ENCODE assay signal across 11 cellular contexts in the genomic region with DNA sequence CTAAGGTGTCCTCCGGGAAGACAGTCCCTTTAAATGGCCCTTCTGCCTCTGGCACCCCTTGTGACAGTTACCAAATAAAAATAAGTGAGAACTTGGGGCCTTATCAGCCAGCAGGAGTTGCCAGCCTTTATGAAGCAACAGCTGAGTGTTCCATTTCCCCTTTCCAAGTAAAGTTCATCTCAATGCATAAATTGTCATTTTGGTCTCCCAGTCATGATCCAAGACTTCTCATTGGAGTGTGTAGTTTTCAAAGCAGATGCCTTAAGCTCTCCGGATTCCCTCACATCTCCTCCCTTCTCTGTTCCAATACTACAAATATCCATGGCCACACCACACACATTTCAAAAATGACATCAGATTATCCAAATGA. TPM values are rescaled to one million over a fixed set of nuclear protein-coding genes. Genes with fewer than 3 reads are reported as not detected.
DNase-seq lines count a peak whose midpoint lies in the region; ATAC-seq, FAIRE-seq and TF ChIP-seq lines count a peak whose summit lies in the region.
"Had no signal": no experiment of that assay in that cellular context is flagged by ENCODE, and none has a peak within 500 bp of the region (broad histone marks: within the 10 kb centered on the region; RNA-seq: fewer than 3 reads in every experiment).

No MANE protein-coding gene starts in this region.

- no TSS peak for BruUV-seq in HepG2 (replicated peaks; lab: Mats Ljungman, UMichigan)

- in situ Hi-C loops in HepG2 (cut with HindIII; ENCODE audit: extremely low pct_ligation_motif_present, low pct_unique_long_range_greater_than_20kb): no loop called here

- TF ChIP-seq POLR2A in HepG2 (IDR thresholded peaks at IDR 0.05; ENCODE audit: insufficient read depth in 1 of 2, low read depth in 2 of 2, low read length in 2 of 2) (no peak), right lobe of liver (IDR thresholded peaks at IDR 0.05) (no peak), tibial nerve (IDR thresholded peaks at IDR 0.05) (no peak)

- peaks cover 8% of the 10 kb centered on the region for H3K79me2 ChIP-seq in HepG2 (ENCODE audit: insufficient read depth, low read length)

- peaks cover 20% of the 10 kb centered on the region for H3K4me1 Mint-ChIP-seq in glutamatergic neuron (ENCODE audit: low read depth, unreplicated experiment)

- H3K9me3 Mint-ChIP-seq in glutamatergic neuron (ENCODE audit: unreplicated experiment): peaks cover 22% of the 10 kb centered on the region
- H3K9me3 Mint-ChIP-seq: activated naive CD8-positive, alpha-beta T cell treated with anti-CD3 and anti-CD28 coated beads, Interleukin-2, amount 10 ng/mL, durations not matched to agents 7 days and 5 days had no signal

- H3K27ac ChIP-seq in HepG2 (ENCODE audit: extremely low read length, insufficient read depth, low read length): no peak overlapping the region
- H3K27ac ChIP-seq in right lobe of liver: no peak overlapping the region
- H3K27ac ChIP-seq in SJSA1: peak overlapping the region; percentile 90
- H3K27ac ChIP-seq in upper lobe of right lung: peak overlapping the region; percentile 14
- H3K27ac ChIP-seq in tibial nerve: peak overlapping the region in 1 of 4 donors; percentile 89

- TF ChIP-seq CTCF in HepG2 (CRISPR knock-in tag; IDR thresholded peaks at IDR 0.05) (no peak), right lobe of liver (IDR thresholded peaks at IDR 0.05) (no peak), glutamatergic neuron (IDR thresholded peaks at IDR 0.05; ENCODE audit: partially characterized antibody, unreplicated experiment) (no peak), upper lobe of right lung (IDR thresholded peaks at IDR 0.05) (no peak), tibial nerve (IDR thresholded peaks at IDR 0.05) (no peak)

- H3K27ac Mint-ChIP-seq in glutamatergic neuron (ENCODE audit: unreplicated experiment): no peak overlapping the region

- ATAC-seq in HepG2 (no peak), right lobe of liver (no peak), upper lobe of right lung (no peak), esophagus mucosa (no peak)

- H3K27me3 ChIP-seq in HepG2 (ENCODE audit: control insufficient read depth in 1 of 2, insufficient read depth in 2 of 2, low read length in 2 of 2) (peaks cover 3 to 15% of the 10 kb centered on the region in 2 experiments; a peak in 4 of 5 replicates), right lobe of liver (no peaks in the 10 kb centered on the region), SJSA1 (replicated peaks) (no peaks in the 10 kb centered on the region), upper lobe of right lung (no peaks in the 10 kb centered on the region), tibial nerve (no peaks in the 10 kb centered on the region)

- 89% methylated on average over 2 of the region's 2 CpGs for WGBS in HepG2 (ENCODE audit: low lambda C conversion rate)
- 90% methylated on average over 1 of the region's 2 CpGs for WGBS in right lobe of liver (ENCODE audit: insufficient coverage, low coverage, low lambda C conversion rate, missing lambda C conversion rate)
- WGBS in tibial nerve, 2 donors: 71 to 81% methylated on average over 2 of the region's 2 CpGs

- POLR2A ChIA-PET in HepG2 (lab: Yijun Ruan, JAX): no interaction called here

- H3K36me3 ChIP-seq in HepG2 (replicated peaks in 1 of 2; ENCODE audit: control insufficient read depth in 1 of 2, insufficient read depth in 2 of 2, low read length in 2 of 2) (no peaks in the 10 kb centered on the region), right lobe of liver (no peaks in the 10 kb centered on the region), SJSA1 (peaks cover 56% of the 10 kb centered on the region), upper lobe of right lung (no peaks in the 10 kb centered on the region), tibial nerve (no peaks in the 10 kb centered on the region)

- no peak for TF ChIP-seq EP300 in HepG2 (IDR thresholded peaks at IDR 0.05; ENCODE audit: low read depth in 2 of 2, low read length in 2 of 2)
- no peak for TF ChIP-seq EP300 in HepG2 (CRISPR knock-in tag; IDR thresholded peaks at IDR 0.05; ENCODE audit: borderline replicate concordance)
- no peak for TF ChIP-seq EP300 in tibial nerve (IDR thresholded peaks at IDR 0.05)

- no peak for FAIRE-seq in HepG2 (lab: Jason Lieb, UNC)

- H3K4me3 ChIP-seq in HepG2 (replicated peaks in 1 of 3; ENCODE audit: insufficient read depth in 1 of 3, low read depth in 2 of 3, low read length in 3 of 3) (no peak overlapping the region), right lobe of liver (no peak overlapping the region), SJSA1 (peak overlapping the region; percentile 76), upper lobe of right lung (no peak overlapping the region), tibial nerve (peak overlapping the region in 1 of 4 donors; percentile 83)

- no peak for TF ChIP-seq RAD21 in HepG2 (CRISPR knock-in tag; IDR thresholded peaks at IDR 0.05)

- H3K36me3 Mint-ChIP-seq in glutamatergic neuron (ENCODE audit: unreplicated experiment): peaks cover 3% of the 10 kb centered on the region

- DNase-seq in HepG2 (ENCODE audit: low spot score): no peak
- no peak for DNase-seq in right lobe of liver
- no peak for DNase-seq in SJSA1 (ENCODE audit: low read depth in 1 of 2, low spot score in 2 of 2)
- DNase-seq in glutamatergic neuron: no peak
- DNase-seq in upper lobe of right lung: no peak
- no peak for DNase-seq in tibial nerve (ENCODE audit: low spot score in 2 of 2)
- DNase-seq in AG20443 (ENCODE audit: low spot score): no peak
- DNase-seq: activated naive CD8-positive, alpha-beta T cell treated with anti-CD3 and anti-CD28 coated beads, Interleukin-2, amount 10 ng/mL, durations not matched to agents 7 days and 5 days; DND-41; MM.1S had no signal

- H3K9ac ChIP-seq in HepG2 (ENCODE audit: insufficient read depth, low read depth, low read length): no peak overlapping the region

- H2AFZ ChIP-seq in HepG2 (ENCODE audit: low read length): no peak overlapping the region

- H3K4me3 Mint-ChIP-seq in glutamatergic neuron (ENCODE audit: unreplicated experiment): peak overlapping the region; percentile 93

- no peaks in the 10 kb centered on the region for H3K9me3 ChIP-seq in HepG2 (ENCODE audit: low read length)
- no peaks in the 10 kb centered on the region for H3K9me3 ChIP-seq in right lobe of liver
- H3K9me3 ChIP-seq in SJSA1 (replicated peaks): no peaks in the 10 kb centered on the region
- no peaks in the 10 kb centered on the region for H3K9me3 ChIP-seq in upper lobe of right lung
- no peaks in the 10 kb centered on the region for H3K9me3 ChIP-seq in tibial nerve

- peaks cover 34% of the 10 kb centered on the region for H3K4me1 ChIP-seq in HepG2 (ENCODE audit: insufficient read depth, low read length)
- peaks cover 0 to 13% (median 6%) of the 10 kb centered on the region in 4 donors for H3K4me1 ChIP-seq in right lobe of liver
- H3K4me1 ChIP-seq in SJSA1 (replicated peaks): peaks cover 36% of the 10 kb centered on the region
- peaks cover 21% of the 10 kb centered on the region for H3K4me1 ChIP-seq in upper lobe of right lung
- peaks cover 0 to 40% (median 11%) of the 10 kb centered on the region in 4 donors for H3K4me1 ChIP-seq in tibial nerve

- peak overlapping the region; percentile 79 for H3K4me2 ChIP-seq in HepG2 (ENCODE audit: low read depth, low read length)

- H4K20me1 ChIP-seq in HepG2 (ENCODE audit: insufficient read depth, low read length): no peaks in the 10 kb centered on the region

- intact Hi-C loops in HepG2 (cut with micrococcal nuclease; ENCODE audit: unreplicated experiment): loop anchor here (5.0 to 10.0 kb wide), 4 partner anchors 195 to 702 kb away; a partner anchor contains a TSS
- intact Hi-C loops in right lobe of liver (cut with DNase I): no loop called here
- intact Hi-C loops in upper lobe of right lung (cut with DNase I): loop anchor here (10.0 kb wide), 1 partner anchor 212 kb away; no protein-coding TSS in a partner anchor

- CTCF ChIA-PET in HepG2 (lab: Yijun Ruan, JAX; ENCODE audit: low intra/inter-chr PET ratio, low total read pairs): no interaction called here

- peaks cover 27% of the 10 kb centered on the region for H3K27me3 Mint-ChIP-seq in glutamatergic neuron (ENCODE audit: unreplicated experiment)

RNA-seq across cellular contexts. Expression of a gene that starts 4.0 kb away (rescaled TPM):
- 2.6 and 2.8 TPM in 2 replicates for total RNA-seq in HepG2 (2016; rRNA removed; fragmentation: Illumina TruSeq; extraction: Trizol)
- 1.5 and 2.5 TPM in 2 replicates for total RNA-seq in HepG2 (2016; cell fraction: cytosol; rRNA removed; fragmentation: Illumina TruSeq; extraction: Trizol; ENCODE audit: low read depth)
- 2.4 and 2.8 TPM in 2 replicates for total RNA-seq in HepG2 (2016; cell fraction: insoluble cytoplasmic fraction; rRNA removed; fragmentation: Illumina TruSeq; extraction: Trizol)
- 2.2 TPM in 2 replicates for total RNA-seq in HepG2 (2016; cell fraction: membrane; rRNA removed; fragmentation: Illumina TruSeq; extraction: Trizol)
- 5.0 and 8.5 TPM in 2 replicates for total RNA-seq in HepG2 (2016; cell fraction: nucleus; rRNA removed; fragmentation: Illumina TruSeq; extraction: Trizol)
- 2.9 and 3.9 TPM in 2 replicates for polyA plus RNA-seq in HepG2 (2011; rRNA removed)
- 1.6 and 1.7 TPM in 2 replicates for polyA plus RNA-seq in HepG2 (2011; cell fraction: cytosol; rRNA removed)
- 10.6 TPM in 2 replicates for polyA plus RNA-seq in HepG2 (2011; cell fraction: nucleus; rRNA removed)
- 4.2 and 4.9 TPM in 2 replicates for polyA plus RNA-seq in HepG2 (2012)
- 0.23 and 0.42 TPM in 2 replicates for polyA plus RNA-seq in HepG2 (2016; cell fraction: cytosol; fragmentation: Illumina TruSeq; extraction: Trizol; ENCODE audit: low read depth)
- 1.0 and 3.0 TPM in 2 replicates for polyA plus RNA-seq in HepG2 (2016; cell fraction: insoluble cytoplasmic fraction; fragmentation: Illumina TruSeq; extraction: Trizol; ENCODE audit: low read depth)
- 0.34 and 0.76 TPM in 2 replicates for polyA plus RNA-seq in HepG2 (2016; cell fraction: membrane; fragmentation: Illumina TruSeq; extraction: Trizol; ENCODE audit: low read depth)
- polyA plus RNA-seq in HepG2 (2016; cell fraction: nucleus; fragmentation: Illumina TruSeq; extraction: Trizol; ENCODE audit: insufficient read depth, low read depth): 8.5 and 10.5 TPM in 2 replicates
- polyA minus RNA-seq in HepG2 (2011; rRNA and poly(A)+ RNA removed; ENCODE audit: low replicate concordance): 12.2 and 12.3 TPM in 2 replicates
- polyA minus RNA-seq in HepG2 (2011; cell fraction: cytosol; rRNA and poly(A)+ RNA removed): 5.9 and 10.5 TPM in 2 replicates
- 13.8 and 22.4 TPM in 2 replicates for polyA minus RNA-seq in HepG2 (2011; cell fraction: nucleus; rRNA and poly(A)+ RNA removed)
- total RNA-seq in right lobe of liver: 1 to 10 TPM; 2.0 to 8.3 (median 5.2) TPM
- 49.3 and 56.4 TPM in 2 replicates for total RNA-seq in SJSA1 (2014; rRNA removed; shearing (Covaris generic))
- total RNA-seq in glutamatergic neuron (ENCODE audit: unreplicated experiment): 104 TPM
- 25.9 TPM for total RNA-seq in upper lobe of right lung
- total RNA-seq in tibial nerve: 100 to 1,000 TPM in 1 of 4 donors, 10 to 100 TPM in 3; 39.0 to 173 (median 86.6) TPM
- 3.9 TPM for total RNA-seq in esophagus mucosa

Comparison
In these comparisons a context has a peak if more than half of its experiments do, and no peak if none do; other contexts are left out.
1. intact Hi-C loops: an anchor here in HepG2 (5.0 to 10.0 kb wide) and upper lobe of right lung (10.0 kb wide); none called in right lobe of liver.
2. H3K27ac ChIP-seq: peak in SJSA1 (single experiment) and upper lobe of right lung (single experiment); none in HepG2 (single experiment) and right lobe of liver (0 of 3).